2 cellular contexts compared by ENCODE assay signal in genomic region chr19:45518469-45518826, GRCh38.
A peak's percentile ranks its signal among the peaks of the same experiment; 100 is the strongest.
TF ChIP-seq lines count a peak whose summit lies in the region.

No MANE protein-coding gene starts in this region.

TF ChIP-seq in HCT116, 20 proteins besides CTCF, POLR2A, EP300 and RAD21:
- no peak for TF ChIP-seq SIN3A (IDR thresholded peaks at IDR 0.05; ENCODE audit: low read depth)
- TF ChIP-seq CEBPB (IDR thresholded peaks at IDR 0.05; ENCODE audit: low read depth): no peak

TF ChIP-seq in HepG2, 621 proteins besides CTCF, POLR2A, EP300 and RAD21:
- TF ChIP-seq ZNF839 (CRISPR knock-in tag; IDR thresholded peaks at IDR 0.05; ENCODE audit: borderline replicate concordance) (no peak), ZNF891 (CRISPR knock-in tag; IDR thresholded peaks at IDR 0.05) (0 out of 2 replicates have a peak, but pooled peaks have one; percentile 7), CHD4 (IDR thresholded peaks at IDR 0.05; ENCODE audit: borderline replicate concordance, low read length) (no peak), ZNF362 (CRISPR knock-in tag; IDR thresholded peaks at IDR 0.05; ENCODE audit: borderline replicate concordance) (peak; percentile 80; the same call in 1 of the 2 replicates), THAP11 (CRISPR knock-in tag; IDR thresholded peaks at IDR 0.05) (peak; percentile 22; the same call in 1 of the 2 replicates), ZNF234 (CRISPR knock-in tag; conservative IDR thresholded peaks at IDR 0.05) (no peak), PAXIP1 (CRISPR knock-in tag; conservative IDR thresholded peaks at IDR 0.05) (peak; percentile 43; the same call in 1 of the 2 replicates), ZBTB38 (CRISPR knock-in tag; IDR thresholded peaks at IDR 0.05) (peak; percentile 85), ZNF441 (CRISPR knock-in tag; IDR thresholded peaks at IDR 0.05; ENCODE audit: borderline replicate concordance) (peak; percentile 95), NCOR1 (IDR thresholded peaks at IDR 0.05; ENCODE audit: borderline replicate concordance, low read length) (no peak), RCOR2 (CRISPR knock-in tag; IDR thresholded peaks at IDR 0.05) (0 out of 2 replicates have a peak, but pooled peaks have one; percentile 28), ZFP36 (IDR thresholded peaks at IDR 0.05; ENCODE audit: borderline replicate concordance, low read depth, low read length, partially characterized antibody) (no peak), ZNF121 (CRISPR knock-in tag; IDR thresholded peaks at IDR 0.05) (peak; percentile 95), ZBTB39 (CRISPR knock-in tag; IDR thresholded peaks at IDR 0.05) (peak; percentile 99), HNF4A (CRISPR knock-in tag; IDR thresholded peaks at IDR 0.05) (0 out of 2 replicates have a peak, but pooled peaks have one; percentile 37), ZNF770 (CRISPR knock-in tag; IDR thresholded peaks at IDR 0.05) (peak; percentile 88), ZMYM3 (CRISPR knock-in tag; IDR thresholded peaks at IDR 0.05) (peak; percentile 68), ZNF317 (CRISPR knock-in tag; IDR thresholded peaks at IDR 0.05) (no peak), SALL1 (CRISPR knock-in tag; IDR thresholded peaks at IDR 0.05) (0 out of 2 replicates have a peak, but pooled peaks have one; percentile 36)
